In the genomic region with DNA sequence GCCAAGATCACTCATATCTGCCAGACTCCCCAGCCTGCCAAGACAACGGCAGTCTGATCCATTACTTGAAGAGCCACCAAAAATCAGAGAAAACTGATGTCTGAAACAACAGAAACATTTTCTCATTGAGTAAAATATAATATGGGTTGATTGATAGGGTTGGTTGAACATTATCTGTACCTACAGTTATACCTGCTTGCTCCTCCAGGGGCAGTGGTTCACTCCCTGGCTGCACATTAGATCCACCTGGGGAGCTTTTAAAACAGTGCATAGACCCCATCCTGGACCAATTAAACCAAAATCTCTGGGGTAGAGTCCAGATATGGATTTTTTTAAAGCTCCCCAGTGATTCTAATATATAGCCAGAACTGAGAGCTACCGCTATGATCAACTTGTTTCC, we compare ENCODE assay signal across 14 cellular contexts. TPM values are rescaled to one million over a fixed set of nuclear protein-coding genes. Genes with fewer than 3 reads are reported as not detected.
DNase-seq lines count a peak whose midpoint lies in the region; ATAC-seq and TF ChIP-seq lines count a peak whose summit lies in the region.
"Had no signal": no experiment of that assay in that cellular context is flagged by ENCODE, and none has a peak within 500 bp of the region (broad histone marks: within the 10 kb centered on the region; RNA-seq: fewer than 3 reads in every experiment).

No MANE protein-coding gene starts in this region.

- peaks cover 5% of the 10 kb centered on the region for H3K4me1 ChIP-seq in RWPE2 (ENCODE audit: insufficient read depth, poor library complexity, severe bottlenecking)
- peaks cover 0 to 5% (median 3%) of the 10 kb centered on the region in 9 donors for H3K4me1 ChIP-seq in heart right ventricle

- H3K27me3 ChIP-seq in H7 (ENCODE audit: control insufficient read depth, insufficient read depth, low read length) (no peaks in the 10 kb centered on the region), RWPE2 (ENCODE audit: insufficient read depth, poor library complexity, severe bottlenecking) (no peaks in the 10 kb centered on the region), heart right ventricle (peaks cover 0 to 4% (median 0%) of the 10 kb centered on the region in 7 donors)
- H3K27me3 ChIP-seq: adrenal gland, esophagus muscularis mucosa, MG63 had no signal

- H3K4me3 ChIP-seq in H7 (ENCODE audit: insufficient read depth, low read depth, low read length): no peak overlapping the region
- no peak overlapping the region for H3K4me3 ChIP-seq in RWPE2 (ENCODE audit: severe bottlenecking)
- H3K4me3 ChIP-seq in heart right ventricle: no peak overlapping the region
- H3K4me3 ChIP-seq: adrenal gland, esophagus muscularis mucosa, MG63 had no signal

- H3K27ac ChIP-seq in RWPE2 (ENCODE audit: poor library complexity, severe bottlenecking): no peak overlapping the region
- H3K27ac ChIP-seq in heart right ventricle: no peak overlapping the region
- H3K27ac ChIP-seq: adrenal gland, esophagus muscularis mucosa had no signal

- TF ChIP-seq CTCF in RWPE2 (IDR thresholded peaks at IDR 0.05; ENCODE audit: poor library complexity, severe bottlenecking) (peak; percentile 25), heart right ventricle (IDR thresholded peaks at IDR 0.05) (peak in 1 of 9 donors; percentile 31)

- H3K36me3 ChIP-seq in H7 (replicated peaks; ENCODE audit: control insufficient read depth, insufficient read depth, low read length) (no peaks in the 10 kb centered on the region), RWPE2 (ENCODE audit: low read depth) (no peaks in the 10 kb centered on the region), heart right ventricle (no peaks in the 10 kb centered on the region)
- H3K36me3 ChIP-seq: adrenal gland, esophagus muscularis mucosa, MG63 had no signal

- H3K9me3 ChIP-seq in RWPE2 (ENCODE audit: severe bottlenecking) (no peaks in the 10 kb centered on the region), heart right ventricle (peaks cover 0 to 7% (median 0%) of the 10 kb centered on the region in 11 donors)
- H3K9me3 ChIP-seq: adrenal gland, esophagus muscularis mucosa, MG63 had no signal

- WGBS in heart right ventricle, 2 donors: 83 to 91% methylated on average over 2 of the region's 2 CpGs

- DNase-seq in DMS53 treated with DMSO at 0.1 percent for 48 hours (lab: John Stamatoyannopoulos, UW; ENCODE audit: unreplicated experiment): peak; percentile 4
- peak; percentile 46 for DNase-seq in H7
- DNase-seq in RWPE2 (ENCODE audit: low spot score): no peak
- no peak for DNase-seq in left lobe of liver (ENCODE audit: low spot score)
- no peak for DNase-seq in activated CD8-positive, alpha-beta memory T cell treated with anti-CD3 and anti-CD28 coated beads, Interleukin-2, amount 50 U/mL, for 4 hours
- DNase-seq in activated CD4-positive, alpha-beta T cell treated with anti-CD3 and anti-CD28 coated beads for 48 hours: no peak
- DNase-seq in heart right ventricle: no peak
- no peak for DNase-seq in hippocampal formation (lab: John Stamatoyannopoulos, UW)
- DNase-seq: activated CD4-positive, alpha-beta T cell treated with anti-CD3 and anti-CD28 coated beads, Interleukin-2, amount 50 U/mL, for 1 hour; adrenal gland; mesenchymal stem cell; MG63; small intestine had no signal

- ATAC-seq in RWPE2 (ENCODE audit: low read depth) (peak; percentile 56; the same call in 2 of the 3 replicates), left lobe of liver (peak; percentile 57), heart right ventricle (no peak)

- intact Hi-C loops in heart right ventricle (cut with DNase I): no loop called here

RNA-seq across cellular contexts. Expression of a gene that starts 43.6 kb away (rescaled TPM):
- 0.04 TPM in 1 of 2 replicates, not detected in the other for total RNA-seq in H7 (2014; rRNA removed; shearing (Covaris generic))
- total RNA-seq in left lobe of liver (not detected), heart right ventricle (under 1 TPM in 5 of 10 donors, not detected in 5; 0.05 to 0.33 (median 0.09) TPM)
- under 1 TPM in 1 of 2 donors, not detected in 1; 0.03 TPM for polyA plus RNA-seq in heart right ventricle

Comparison
In these comparisons a context has a peak if more than half of its experiments do, and no peak if none do; other contexts are left out.
1. DNase-seq: peak in DMS53 treated with DMSO at 0.1 percent for 48 hours (single experiment) and H7 (single experiment); none in RWPE2 (single experiment), left lobe of liver (single experiment), activated CD8-positive, alpha-beta memory T cell treated with anti-CD3 and anti-CD28 coated beads, Interleukin-2, amount 50 U/mL, for 4 hours (single experiment), activated CD4-positive, alpha-beta T cell treated with anti-CD3 and anti-CD28 coated beads for 48 hours (single experiment), heart right ventricle (0 of 2) and hippocampal formation (0 of 2).
2. ATAC-seq: peak in RWPE2 (single experiment) and left lobe of liver (single experiment); none in heart right ventricle (0 of 8).